In genomic region chr7:114575098-114575497, GRCh38 we compare ENCODE assay signal across 31 cellular contexts.
"Had no signal": no experiment of that assay in that cellular context is flagged by ENCODE, and none has a peak within 500 bp of the region (broad histone marks: within the 10 kb centered on the region; RNA-seq: fewer than 3 reads in every experiment).

No MANE protein-coding gene starts in this region.

- DNase-seq: activated CD4-positive, alpha-beta memory T cell treated with anti-CD3 and anti-CD28 coated beads for 36 hours; activated CD4-positive, alpha-beta T cell treated with anti-CD3 and anti-CD28 coated beads for 36 hours; activated CD4-positive, alpha-beta T cell treated with anti-CD3 and anti-CD28 coated beads, Interleukin-2, amount 10 ng/mL, durations not matched to agents 24 days and 14 days; activated CD4-positive, CD25-positive, alpha-beta regulatory T cell; activated CD4-positive, CD25-positive, alpha-beta regulatory T cell treated with anti-CD3 and anti-CD28 coated beads, Interleukin-2, amount 50 U/mL, for 72 hours; activated CD8-positive, alpha-beta memory T cell treated with anti-CD3 and anti-CD28 coated beads, Interleukin-2, amount 10 ng/mL, durations not matched to agents 7 days and 5 days; activated CD8-positive, alpha-beta memory T cell treated with anti-CD3 and anti-CD28 coated beads, Interleukin-2, amount 50 U/mL, for 4 hours; activated CD8-positive, alpha-beta T cell treated with anti-CD3 and anti-CD28 coated beads, Interleukin-2, amount 10 ng/mL, durations not matched to agents 7 days and 5 days; activated gamma-delta T cell treated with Interleukin-2 at 50 U/mL for 16 hours; activated naive CD4-positive, alpha-beta T cell treated with anti-CD3 and anti-CD28 coated beads, Interleukin-2, amount 50 U/mL, for 16 hours; activated naive CD4-positive, alpha-beta T cell treated with Interleukin-2 at 50 U/mL for 16 hours; activated T-cell treated with anti-CD3 and anti-CD28 coated beads, Interleukin-2, amount 50 U/mL, for 24 hours; activated T-cell treated with anti-CD3 and anti-CD28 coated beads, Interleukin-2, amount 50 U/mL, for 72 hours; amniotic stem cell; anterior cingulate cortex; brain microvascular endothelial cell; caudate nucleus; cortex of kidney; dermis blood vessel endothelial cell; effector CD4-positive, alpha-beta T cell; effector memory CD8-positive, alpha-beta T cell; esophagus squamous epithelium; head of caudate nucleus; hippocampal formation; T-helper 17 cell; T1000 had no signal

- H3K9me3 ChIP-seq: esophagus squamous epithelium had no signal

- H3K4me3 ChIP-seq: esophagus squamous epithelium had no signal

- H3K27me3 ChIP-seq: brain microvascular endothelial cell, esophagus squamous epithelium had no signal

- H3K36me3 ChIP-seq: brain microvascular endothelial cell, esophagus squamous epithelium had no signal

- FAIRE-seq: astrocyte, colon, endometrium, endothelial cell of umbilical vein, frontal cortex had no signal
